In the genomic region with DNA sequence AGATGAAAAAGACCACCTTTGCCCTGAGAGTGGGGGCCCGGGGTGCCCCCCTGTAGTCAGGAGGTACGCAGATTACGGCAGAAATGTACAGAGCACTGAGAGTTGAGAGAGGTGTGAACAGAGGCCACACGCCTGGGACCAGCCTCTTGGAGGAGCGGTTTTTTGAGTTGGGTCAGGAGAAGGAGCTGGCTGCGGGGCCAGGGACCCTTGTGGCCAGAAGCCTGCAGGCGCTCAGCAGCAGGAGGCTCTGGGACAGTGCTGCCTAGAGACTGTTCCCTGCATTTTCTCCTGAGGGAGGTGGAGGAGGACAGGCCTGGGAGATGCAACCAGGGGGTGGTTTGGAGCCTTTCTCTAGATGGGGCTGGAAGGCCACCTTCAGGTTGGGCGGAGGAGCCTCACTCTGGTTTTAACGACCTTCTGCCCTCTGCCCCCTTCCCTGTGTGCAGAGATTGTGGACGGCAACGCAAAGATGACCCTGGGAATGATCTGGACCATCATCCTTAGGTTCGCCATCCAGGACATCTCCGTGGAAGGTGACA, we compare ENCODE assay signal across 1 cellular context.
TF ChIP-seq lines count a peak whose summit lies in the region.

No MANE protein-coding gene starts in this region.

TF ChIP-seq in H1, 55 proteins besides CTCF, POLR2A, EP300 and RAD21:
- TF ChIP-seq SAP30 (IDR thresholded peaks at IDR 0.05; ENCODE audit: insufficient read depth, insufficient replicate concordance, low read length) = no peak
- TF ChIP-seq HDAC2 (IDR thresholded peaks at IDR 0.05; ENCODE audit: borderline replicate concordance in 1 of 2, low read depth in 2 of 2, low read length in 2 of 2) = no peak
- no peak for TF ChIP-seq JUND (IDR thresholded peaks at IDR 0.05; ENCODE audit: low read length)
- TF ChIP-seq TAF1 (IDR thresholded peaks at IDR 0.05; ENCODE audit: low read depth, low read length) = no peak
- TF ChIP-seq, protein P1, sequence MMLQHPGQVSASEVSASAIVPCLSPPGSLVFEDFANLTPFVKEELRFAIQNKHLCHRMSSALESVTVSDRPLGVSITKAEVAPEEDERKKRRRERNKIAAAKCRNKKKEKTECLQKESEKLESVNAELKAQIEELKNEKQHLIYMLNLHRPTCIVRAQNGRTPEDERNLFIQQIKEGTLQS (IDR thresholded peaks at IDR 0.05; ENCODE audit: insufficient read depth, low read depth, low read length) = no peak
- TF ChIP-seq POU5F1 (IDR thresholded peaks at IDR 0.05; ENCODE audit: low read depth, low read length) = no peak
- no peak for TF ChIP-seq RNF2 (IDR thresholded peaks at IDR 0.05; ENCODE audit: borderline replicate concordance, low read depth, low read length, missing control alignments, poor library complexity, severe bottlenecking)
- no peak for TF ChIP-seq TEAD4 (IDR thresholded peaks at IDR 0.05; ENCODE audit: low read depth, low read length)
- TF ChIP-seq CBX5 (IDR thresholded peaks at IDR 0.05; ENCODE audit: low read depth, low read length) = no peak
- no peak for TF ChIP-seq CTBP2 (IDR thresholded peaks at IDR 0.05; ENCODE audit: borderline replicate concordance, insufficient read depth, insufficient read length, low read length)
- TF ChIP-seq BRCA1 (IDR thresholded peaks at IDR 0.05; ENCODE audit: low read depth, low read length) = no peak
- TF ChIP-seq POLR2AphosphoS5 (IDR thresholded peaks at IDR 0.05; ENCODE audit: low read depth, low read length) = no peak
- TF ChIP-seq, protein P2, sequence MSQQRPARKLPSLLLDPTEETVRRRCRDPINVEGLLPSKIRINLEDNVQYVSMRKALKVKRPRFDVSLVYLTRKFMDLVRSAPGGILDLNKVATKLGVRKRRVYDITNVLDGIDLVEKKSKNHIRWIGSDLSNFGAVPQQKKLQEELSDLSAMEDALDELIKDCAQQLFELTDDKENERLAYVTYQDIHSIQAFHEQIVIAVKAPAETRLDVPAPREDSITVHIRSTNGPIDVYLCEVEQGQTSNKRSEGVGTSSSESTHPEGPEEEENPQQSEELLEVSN (IDR thresholded peaks at IDR 0.05) = no peak
- TF ChIP-seq, protein P3, sequence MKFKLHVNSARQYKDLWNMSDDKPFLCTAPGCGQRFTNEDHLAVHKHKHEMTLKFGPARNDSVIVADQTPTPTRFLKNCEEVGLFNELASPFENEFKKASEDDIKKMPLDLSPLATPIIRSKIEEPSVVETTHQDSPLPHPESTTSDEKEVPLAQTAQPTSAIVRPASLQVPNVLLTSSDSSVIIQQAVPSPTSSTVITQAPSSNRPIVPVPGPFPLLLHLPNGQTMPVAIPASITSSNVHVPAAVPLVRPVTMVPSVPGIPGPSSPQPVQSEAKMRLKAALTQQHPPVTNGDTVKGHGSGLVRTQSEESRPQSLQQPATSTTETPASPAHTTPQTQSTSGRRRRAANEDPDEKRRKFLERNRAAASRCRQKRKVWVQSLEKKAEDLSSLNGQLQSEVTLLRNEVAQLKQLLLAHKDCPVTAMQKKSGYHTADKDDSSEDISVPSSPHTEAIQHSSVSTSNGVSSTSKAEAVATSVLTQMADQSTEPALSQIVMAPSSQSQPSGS (IDR thresholded peaks at IDR 0.05; ENCODE audit: low read length) = no peak
- TF ChIP-seq CHD2 (IDR thresholded peaks at IDR 0.05; ENCODE audit: low read length) = no peak
